ENCODE assay signal across 12 cellular contexts in genomic region chr1:23585321-23586022, GRCh38. TPM values are rescaled to one million over a fixed set of nuclear protein-coding genes. Genes with fewer than 3 reads are reported as not detected.
DNase-seq lines count a peak whose midpoint lies in the region; ATAC-seq and TF ChIP-seq lines count a peak whose summit lies in the region.
"Had no signal": no experiment of that assay in that cellular context is flagged by ENCODE, and none has a peak within 500 bp of the region (broad histone marks: within the 10 kb centered on the region; RNA-seq: fewer than 3 reads in every experiment).

No MANE protein-coding gene starts in this region.

- no peak for TF ChIP-seq POLR2A in testis (IDR thresholded peaks at IDR 0.05)

- no peaks in the 10 kb centered on the region for H3K79me2 ChIP-seq in PC-9 (ENCODE audit: low read depth)

- TF ChIP-seq CTCF in PC-9 (conservative IDR thresholded peaks at IDR 0.05) (no peak), fibroblast of mammary gland (conservative IDR thresholded peaks at IDR 0.05; ENCODE audit: control insufficient read depth, insufficient read depth, low read depth, low read length) (no peak), left ventricle myocardium inferior (IDR thresholded peaks at IDR 0.05; ENCODE audit: borderline replicate concordance) (no peak), testis (IDR thresholded peaks at IDR 0.05) (no peak)

- ATAC-seq in Right ventricle myocardium superior (ENCODE audit: poor library complexity) (no peak), HG03378 (IDR thresholded peaks at IDR 0.05; ENCODE audit: unreplicated experiment) (no peak)
- ATAC-seq: activated naive CD8-positive, alpha-beta T cell treated with anti-CD3 and anti-CD28 coated beads, Interleukin-2, amount 50 U/mL, for 24 hours had no signal

- intact Hi-C loops in PC-9 (cut with micrococcal nuclease; ENCODE audit: unreplicated experiment) (loop anchor here (1.0 kb wide), 1 partner anchor 29 kb away; no protein-coding TSS in a partner anchor), left ventricle myocardium inferior (cut with micrococcal nuclease) (no loop called here), testis (cut with DNase I; ENCODE audit: low total_unique reads) (no loop called here), Right ventricle myocardium superior (cut with DNase I) (no loop called here)

- peaks cover 12% of the 10 kb centered on the region; the same call in 1 of the 2 replicates for H3F3A ChIP-seq in PC-9 (ENCODE audit: insufficient read depth, low read depth)

- no peak overlapping the region for H3K4me3 ChIP-seq in PC-9
- H3K4me3 ChIP-seq in fibroblast of mammary gland (ENCODE audit: control insufficient read depth, low read depth, low read length): no peak overlapping the region
- H3K4me3 ChIP-seq in skeletal muscle satellite cell (ENCODE audit: low read length): peak overlapping the region; percentile 38
- H3K4me3 ChIP-seq in left ventricle myocardium inferior: no peak overlapping the region
- no peak overlapping the region for H3K4me3 ChIP-seq in testis
- H3K4me3 ChIP-seq: tibial artery had no signal

- H3K36me3 ChIP-seq in PC-9 (ENCODE audit: low read depth): no peaks in the 10 kb centered on the region
- no peaks in the 10 kb centered on the region for H3K36me3 ChIP-seq in skeletal muscle satellite cell (ENCODE audit: insufficient read depth, low read length)
- no peaks in the 10 kb centered on the region for H3K36me3 ChIP-seq in left ventricle myocardium inferior
- no peaks in the 10 kb centered on the region for H3K36me3 ChIP-seq in testis (ENCODE audit: low read depth, missing control alignments)
- H3K36me3 ChIP-seq: tibial artery had no signal

- WGBS in testis, 2 donors: 85 to 90% methylated on average over 10 of the region's 10 CpGs

- H3K4me2 ChIP-seq in PC-9 (peak overlapping the region; percentile 51), skeletal muscle satellite cell (ENCODE audit: low read length) (peak overlapping the region; percentile 74)

- BruUV-seq in PC-9 (replicated peaks; lab: Mats Ljungman, UMichigan): no TSS peak

- H3K9me2 ChIP-seq in PC-9 (ENCODE audit: insufficient read depth): no peaks in the 10 kb centered on the region

- DNase-seq in GM04503 (ENCODE audit: low read depth) (peak; percentile 99), PC-9 (peak; percentile 56 to 91), fibroblast of mammary gland (ENCODE audit: low read depth) (peak; percentile 99), left ventricle myocardium inferior (no peak), testis (no peak), Right ventricle myocardium superior (no peak)
- DNase-seq: activated naive CD8-positive, alpha-beta T cell treated with anti-CD3 and anti-CD28 coated beads, Interleukin-2, amount 50 U/mL, for 24 hours; NCI-H1105; small intestine had no signal

- CTCF ChIA-PET in PC-9 (lab: Charles Lee): interaction anchor here (0.6 kb wide), 1 partner anchor 26 kb away, joined by 9 read pairs; no protein-coding TSS in a partner anchor

- H4K20me1 ChIP-seq in PC-9 (ENCODE audit: insufficient read depth): no peaks in the 10 kb centered on the region

- peaks cover 13% of the 10 kb centered on the region for H3K4me1 ChIP-seq in PC-9 (replicated peaks; ENCODE audit: insufficient read depth)
- peaks cover 57% of the 10 kb centered on the region for H3K4me1 ChIP-seq in skeletal muscle satellite cell (ENCODE audit: control insufficient read depth, insufficient read depth, low read length)
- H3K4me1 ChIP-seq in left ventricle myocardium inferior: peaks cover 20% of the 10 kb centered on the region
- H3K4me1 ChIP-seq in testis: no peaks in the 10 kb centered on the region

- H3K9me3 ChIP-seq in PC-9 (ENCODE audit: insufficient read depth, low read depth): no peaks in the 10 kb centered on the region
- no peaks in the 10 kb centered on the region for H3K9me3 ChIP-seq in skeletal muscle satellite cell (replicated peaks; ENCODE audit: low read length)
- H3K9me3 ChIP-seq in left ventricle myocardium inferior (replicated peaks): no peaks in the 10 kb centered on the region
- H3K9me3 ChIP-seq in testis: no peaks in the 10 kb centered on the region
- H3K9me3 ChIP-seq: tibial artery had no signal

- H2AFZ ChIP-seq in PC-9: no peak overlapping the region

- POLR2A ChIA-PET in PC-9 (lab: Charles Lee; ENCODE audit: unreplicated experiment): interaction anchor here (0.6 kb wide), 2 partner anchors 26 to 152 kb away, joined by 4 to 21 read pairs; no protein-coding TSS in a partner anchor

- H3K27me3 ChIP-seq in PC-9 (ENCODE audit: insufficient read depth, low read depth): no peaks in the 10 kb centered on the region
- H3K27me3 ChIP-seq in skeletal muscle satellite cell (ENCODE audit: control insufficient read depth, insufficient read depth, low read length): no peaks in the 10 kb centered on the region
- no peaks in the 10 kb centered on the region for H3K27me3 ChIP-seq in left ventricle myocardium inferior (ENCODE audit: low read depth)
- H3K27me3 ChIP-seq in testis: no peaks in the 10 kb centered on the region
- H3K27me3 ChIP-seq: tibial artery had no signal

- H3K9ac ChIP-seq in skeletal muscle satellite cell (ENCODE audit: low read depth, low read length): peak overlapping the region; percentile 81

- H3K27ac ChIP-seq in PC-9 (peak overlapping the region; percentile 80), left ventricle myocardium inferior (replicated peaks) (no peak overlapping the region), testis (no peak overlapping the region)
- H3K27ac ChIP-seq: tibial artery had no signal

RNA-seq across cellular contexts. Expression of gene ID3, which starts 26.2 kb away (rescaled TPM):
- total RNA-seq in PC-9 (2021) (10.4 and 24.7 TPM in 2 replicates), left ventricle myocardium inferior (75.2 TPM), testis (10 to 100 TPM; 27.2 to 34.5 TPM), Right ventricle myocardium superior (73.0 TPM)
- total RNA-seq in skeletal muscle satellite cell (2012; rRNA removed): 81.5 and 145 TPM in 2 replicates
- 24.5 TPM for polyA plus RNA-seq in testis (ENCODE audit: insufficient read depth, low read depth, low replicate concordance)

RNA-seq across cellular contexts. Expression of gene E2F2, which starts 54.4 kb away (rescaled TPM):
- total RNA-seq in PC-9 (2021): 7.6 and 9.0 TPM in 2 replicates
- 1.5 TPM in 2 replicates for total RNA-seq in skeletal muscle satellite cell (2012; rRNA removed)
- total RNA-seq in left ventricle myocardium inferior: 0.16 TPM
- total RNA-seq in testis: 1 to 10 TPM; 4.2 to 6.6 TPM
- polyA plus RNA-seq in testis (ENCODE audit: insufficient read depth, low read depth, low replicate concordance): 4.8 TPM
- total RNA-seq in Right ventricle myocardium superior: 0.35 TPM

Comparison
In these comparisons a context has a peak if more than half of its experiments do, and no peak if none do; other contexts are left out.
1. DNase-seq: peak in GM04503 (single experiment), PC-9 (2 of 2) and fibroblast of mammary gland (single experiment); none in left ventricle myocardium inferior (single experiment), testis (single experiment) and Right ventricle myocardium superior (single experiment).